17 cellular contexts compared by ENCODE assay signal in the genomic region with DNA sequence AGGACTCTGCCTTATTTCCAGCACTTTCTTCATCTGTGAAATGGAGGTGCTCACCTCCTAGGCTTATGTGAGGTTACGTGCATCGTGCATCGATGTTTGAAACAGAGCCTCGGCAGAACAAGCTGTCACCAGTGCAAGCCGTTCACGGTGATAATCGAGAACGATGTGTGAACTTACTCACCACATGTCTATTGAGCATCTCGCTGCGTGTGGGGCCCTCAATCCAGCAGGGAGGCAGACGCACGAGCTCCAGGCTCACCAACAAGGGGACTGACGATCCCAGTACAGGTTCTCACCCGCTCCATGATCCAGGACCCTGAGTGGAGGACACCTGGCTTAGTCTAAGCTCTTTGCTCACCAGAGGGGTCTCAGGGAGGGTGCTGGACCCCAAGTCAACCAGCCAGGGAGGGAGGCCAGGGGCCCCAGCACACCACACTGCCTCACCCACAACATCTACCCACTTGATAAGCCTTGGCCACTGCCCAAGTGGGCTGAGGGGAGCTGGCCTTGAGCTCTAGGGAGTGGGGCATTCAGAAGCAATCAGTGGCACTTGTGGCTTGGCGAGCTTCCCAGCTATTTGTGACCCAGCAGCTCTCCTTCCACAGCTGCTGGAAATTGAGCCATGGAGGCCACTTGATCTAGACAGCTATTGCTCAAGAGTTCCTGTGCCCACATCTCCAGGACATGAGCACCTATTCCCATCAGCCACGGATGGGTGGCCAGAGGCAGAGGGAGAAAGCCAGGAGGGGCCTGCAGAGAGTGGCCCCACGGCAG. TPM values are rescaled to one million over a fixed set of nuclear protein-coding genes. Genes with fewer than 3 reads are reported as not detected.
DNase-seq lines count a peak whose midpoint lies in the region; ATAC-seq and TF ChIP-seq lines count a peak whose summit lies in the region.
"Had no signal": no experiment of that assay in that cellular context is flagged by ENCODE, and none has a peak within 500 bp of the region (broad histone marks: within the 10 kb centered on the region; RNA-seq: fewer than 3 reads in every experiment).

No MANE protein-coding gene starts in this region.

- H3K27ac Mint-ChIP-seq in CD4-positive, alpha-beta T cell = no peak overlapping the region

- H3K36me3 Mint-ChIP-seq in CD4-positive, alpha-beta T cell (ENCODE audit: low read depth) = no peaks in the 10 kb centered on the region

- no peaks in the 10 kb centered on the region for H3K4me1 Mint-ChIP-seq in CD4-positive, alpha-beta T cell (ENCODE audit: low read depth)
- H3K4me1 Mint-ChIP-seq: central memory CD8-positive, alpha-beta T cell had no signal

- H3K36me3 ChIP-seq in vagina = no peaks in the 10 kb centered on the region
- H3K36me3 ChIP-seq: Peyer's patch had no signal

- H3K4me1 ChIP-seq in vagina = peaks cover 19% of the 10 kb centered on the region
- H3K4me1 ChIP-seq: Peyer's patch had no signal

- intact Hi-C loops in CD4-positive, alpha-beta T cell (cut with DNase I, micrococcal nuclease) = no loop called here
- intact Hi-C loops in vagina (cut with DNase I) = no loop called here

- no peak overlapping the region for H3K4me3 Mint-ChIP-seq in CD4-positive, alpha-beta T cell
- H3K4me3 Mint-ChIP-seq: central memory CD8-positive, alpha-beta T cell; H9 had no signal

- H3K27ac ChIP-seq in layer of hippocampus (ENCODE audit: low read depth, low read length) = peak overlapping the region; percentile 35
- no peak overlapping the region for H3K27ac ChIP-seq in CD4-positive, alpha-beta T cell (ENCODE audit: low read depth, low read length)
- H3K27ac ChIP-seq in vagina = no peak overlapping the region
- H3K27ac ChIP-seq: C4-2B, Peyer's patch had no signal

- in situ Hi-C loops in KBM-7 (cut with MboI; ENCODE audit: low pct_unique_long_range_greater_than_20kb, low sequenced_read_pairs) = no loop called here

- H3K27me3 ChIP-seq in layer of hippocampus (ENCODE audit: control insufficient read depth, insufficient read depth, low read length) = no peaks in the 10 kb centered on the region
- H3K27me3 ChIP-seq in CD4-positive, alpha-beta T cell (ENCODE audit: control insufficient read depth, insufficient read depth, low read length) = no peaks in the 10 kb centered on the region
- no peaks in the 10 kb centered on the region for H3K27me3 ChIP-seq in vagina
- H3K27me3 ChIP-seq: Peyer's patch had no signal

- no peak overlapping the region for H3K4me3 ChIP-seq in vagina
- H3K4me3 ChIP-seq: Peyer's patch had no signal

- CTCF ChIA-PET in CD4-positive, alpha-beta T cell (lab: Charles Lee) = no interaction called here

- peak; percentile 17 to 23 for DNase-seq in AML-193 (lab: John Stamatoyannopoulos, UW)
- peak; percentile 39 for DNase-seq in KBM-7
- peak; percentile 83 for DNase-seq in SHP77 treated with DMSO at 0.1 percent for 48 hours (lab: John Stamatoyannopoulos, UW)
- DNase-seq in CD4-positive, alpha-beta T cell = no peak
- DNase-seq in HK-2 (ENCODE audit: unreplicated experiment) = no peak
- DNase-seq in vagina (ENCODE audit: extremely low spot score in 2 of 2) = no peak
- DNase-seq: activated T-cell treated with anti-CD3 and anti-CD28 coated beads, Interleukin-2, amount 50 U/mL, for 1 hour; H9; kidney; NCI-H1436 treated with DMSO at 0.1 percent for 48 hours; stimulated activated CD4-positive, alpha-beta T cell treated with anti-CD3 and anti-CD28 coated beads, Interleukin-4, amount 100 ng/mL, for 1 hour had no signal

- no peaks in the 10 kb centered on the region for H3K9me3 ChIP-seq in CD4-positive, alpha-beta T cell (ENCODE audit: control insufficient read depth, low read length)
- H3K9me3 ChIP-seq in vagina = no peaks in the 10 kb centered on the region
- H3K9me3 ChIP-seq: Peyer's patch had no signal

- POLR2A ChIA-PET in CD4-positive, alpha-beta T cell (lab: Charles Lee) = no interaction called here

- H3K9me3 Mint-ChIP-seq in CD4-positive, alpha-beta T cell = no peaks in the 10 kb centered on the region
- H3K9me3 Mint-ChIP-seq: central memory CD8-positive, alpha-beta T cell; H9 had no signal

- no peak for ATAC-seq in HG03196 (IDR thresholded peaks at IDR 0.05; ENCODE audit: unreplicated experiment)
- no peak for ATAC-seq in CD4-positive, alpha-beta T cell (ENCODE audit: poor library complexity)

- no peak for TF ChIP-seq CTCF in CD4-positive, alpha-beta T cell (IDR thresholded peaks at IDR 0.05)
- no peak for TF ChIP-seq CTCF in vagina (IDR thresholded peaks at IDR 0.05)

- TF ChIP-seq POLR2A in vagina (IDR thresholded peaks at IDR 0.05) = no peak

- peaks cover 24% of the 10 kb centered on the region for H3K27me3 Mint-ChIP-seq in CD4-positive, alpha-beta T cell

RNA-seq across cellular contexts. Expression of a gene that starts 34.4 kb away (rescaled TPM):
- total RNA-seq in CD4-positive, alpha-beta T cell = not detected
- total RNA-seq in vagina = 2.0 TPM
- total RNA-seq: fibroblast of lung, H9 had no signal

Comparison
In these comparisons a context has a peak if more than half of its experiments do, and no peak if none do; other contexts are left out.
1. DNase-seq: peak in AML-193 (2 of 2), KBM-7 (single experiment) and SHP77 treated with DMSO at 0.1 percent for 48 hours (single experiment); none in CD4-positive, alpha-beta T cell (0 of 10), HK-2 (single experiment) and vagina (0 of 2).